Comparison of ENCODE assay signal across 19 cellular contexts in the genomic region with DNA sequence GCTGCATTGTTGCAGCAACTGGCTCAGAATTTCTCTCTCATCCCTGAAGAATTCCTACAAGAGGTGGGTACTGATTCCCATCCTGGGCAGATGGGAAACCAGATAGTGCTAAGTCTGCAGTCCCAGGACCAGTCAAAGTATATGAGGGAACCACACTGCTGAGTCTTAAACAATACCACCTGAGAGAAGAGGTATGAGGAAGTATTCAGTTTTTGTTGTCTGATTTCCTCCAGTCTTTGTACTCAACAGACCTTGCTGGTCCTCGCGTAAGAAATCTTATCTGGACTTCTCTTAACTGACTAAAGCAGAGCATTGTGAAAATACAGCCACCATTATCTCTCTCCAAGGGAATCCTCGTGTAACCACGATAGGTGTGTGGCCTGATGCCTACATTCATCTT. TPM values are rescaled to one million over a fixed set of nuclear protein-coding genes. Genes with fewer than 3 reads are reported as not detected.
DNase-seq lines count a peak whose midpoint lies in the region; ATAC-seq and TF ChIP-seq lines count a peak whose summit lies in the region.
"Had no signal": no experiment of that assay in that cellular context is flagged by ENCODE, and none has a peak within 500 bp of the region (broad histone marks: within the 10 kb centered on the region; RNA-seq: fewer than 3 reads in every experiment).

No MANE protein-coding gene starts in this region.

- DNase-seq in HT-29 (ENCODE audit: low spot score) (peak; percentile 14), mucosa of descending colon (no peak), T-helper 9 cell (no peak), uterus (no peak)
- DNase-seq: CD8-positive, alpha-beta T cell; DMS 273 treated with DMSO at 0.1 percent for 48 hours; DMS53; DND-41; EL; GM23248; HCEC 1CT had no signal

- H3K4me3 ChIP-seq in mucosa of descending colon (no peak overlapping the region), uterus (no peak overlapping the region)
- H3K4me3 ChIP-seq: A549; BLaER1 treated with 17β-estradiol and CSF1 and Interleukin-3, amounts not matched to agents 10 nM and 100 nM; GM12878; GM23248 had no signal

- no peaks in the 10 kb centered on the region for H3K36me3 ChIP-seq in mucosa of descending colon (ENCODE audit: low read depth)
- no peaks in the 10 kb centered on the region for H3K36me3 ChIP-seq in uterus
- H3K36me3 ChIP-seq: BLaER1 treated with 17β-estradiol and CSF1 and Interleukin-3, amounts not matched to agents 10 nM and 100 nM had no signal

- peaks cover 17% of the 10 kb centered on the region for H3K4me1 Mint-ChIP-seq in stimulated activated memory B cell treated with anti-CD40 and anti-IgM and Interleukin-4, amounts not matched to agents 10 μg/mL and 1 μg/mL and 100 μg/mL, for 72 hours

- H3K27me3 ChIP-seq in uterus, result no peaks in the 10 kb centered on the region
- H3K27me3 ChIP-seq: BLaER1 treated with 17β-estradiol and CSF1 and Interleukin-3, amounts not matched to agents 10 nM and 100 nM had no signal

- no peak overlapping the region for H3K27ac Mint-ChIP-seq in stimulated activated memory B cell treated with anti-CD40 and anti-IgM and Interleukin-4, amounts not matched to agents 10 μg/mL and 1 μg/mL and 100 μg/mL, for 72 hours
- H3K27ac Mint-ChIP-seq: CD8-positive, alpha-beta T cell had no signal

- H3K9me3 ChIP-seq in mucosa of descending colon (no peaks in the 10 kb centered on the region), uterus (no peaks in the 10 kb centered on the region)
- H3K9me3 ChIP-seq: A549; BLaER1 treated with 17β-estradiol and CSF1 and Interleukin-3, amounts not matched to agents 10 nM and 100 nM had no signal

- H3K27ac ChIP-seq in uterus, result no peak overlapping the region
- H3K27ac ChIP-seq: A549; BLaER1 treated with 17β-estradiol and CSF1 and Interleukin-3, amounts not matched to agents 10 nM and 100 nM; GM23248; KMS-11 had no signal

- intact Hi-C loops in mucosa of descending colon (cut with DNase I, micrococcal nuclease) (no loop called here), uterus (cut with DNase I; ENCODE audit: low total_unique reads) (no loop called here)

- H3K9me3 Mint-ChIP-seq in stimulated activated memory B cell treated with anti-CD40 and anti-IgM and Interleukin-4, amounts not matched to agents 10 μg/mL and 1 μg/mL and 100 μg/mL, for 72 hours, result no peaks in the 10 kb centered on the region
- H3K9me3 Mint-ChIP-seq: CD8-positive, alpha-beta T cell had no signal

- TF ChIP-seq POLR2A in uterus (IDR thresholded peaks at IDR 0.05), result no peak

- no peaks in the 10 kb centered on the region for H3K27me3 Mint-ChIP-seq in stimulated activated memory B cell treated with anti-CD40 and anti-IgM and Interleukin-4, amounts not matched to agents 10 μg/mL and 1 μg/mL and 100 μg/mL, for 72 hours

- H3K4me3 Mint-ChIP-seq in stimulated activated memory B cell treated with anti-CD40 and anti-IgM and Interleukin-4, amounts not matched to agents 10 μg/mL and 1 μg/mL and 100 μg/mL, for 72 hours, result no peak overlapping the region
- H3K4me3 Mint-ChIP-seq: CD8-positive, alpha-beta T cell had no signal

- no peak for TF ChIP-seq CTCF in mucosa of descending colon (IDR thresholded peaks at IDR 0.05)
- TF ChIP-seq CTCF in uterus (IDR thresholded peaks at IDR 0.05), result no peak

- H3K4me1 ChIP-seq in mucosa of descending colon (ENCODE audit: low read depth) (no peaks in the 10 kb centered on the region), uterus (no peaks in the 10 kb centered on the region)
- H3K4me1 ChIP-seq: A549 had no signal

- no peaks in the 10 kb centered on the region for H3K36me3 Mint-ChIP-seq in stimulated activated memory B cell treated with anti-CD40 and anti-IgM and Interleukin-4, amounts not matched to agents 10 μg/mL and 1 μg/mL and 100 μg/mL, for 72 hours
- H3K36me3 Mint-ChIP-seq: CD8-positive, alpha-beta T cell had no signal

- peak; percentile 23 for ATAC-seq in mucosa of descending colon
- peak; percentile 60 for ATAC-seq in stimulated activated memory B cell treated with anti-CD40 and anti-IgM and Interleukin-4, amounts not matched to agents 10 μg/mL and 1 μg/mL and 100 μg/mL, for 72 hours
- ATAC-seq in GM18870 (IDR thresholded peaks at IDR 0.05; ENCODE audit: unreplicated experiment), result no peak
- no peak for ATAC-seq in HG03045 (IDR thresholded peaks at IDR 0.05; ENCODE audit: unreplicated experiment)
- ATAC-seq: A549; CD8-positive, alpha-beta T cell; GM12878 had no signal

RNA-seq across cellular contexts. Expression of gene EDDM3A, which starts 3.6 kb away (rescaled TPM):
- not detected in 2 replicates for total RNA-seq in HT-29 (2014; rRNA removed; shearing (Covaris generic))
- total RNA-seq in mucosa of descending colon (not detected), uterus (not detected)
- total RNA-seq: CD8-positive, alpha-beta T cell; G401; GM12878; GM23248 had no signal

RNA-seq across cellular contexts. Expression of gene EDDM3B, which starts 26.1 kb away (rescaled TPM):
- total RNA-seq in HT-29 (2014; rRNA removed; shearing (Covaris generic)), result not detected in 2 replicates
- total RNA-seq in mucosa of descending colon (not detected), uterus (not detected)
- total RNA-seq: CD8-positive, alpha-beta T cell; G401; GM12878; GM23248 had no signal

RNA-seq across cellular contexts. Expression of gene RNASE6, which starts 38.9 kb away (rescaled TPM):
- not detected in 2 replicates for total RNA-seq in HT-29 (2014; rRNA removed; shearing (Covaris generic))
- total RNA-seq in mucosa of descending colon (10 to 100 TPM in 1 of 3 donors, 1 to 10 TPM in 2; 3.3 to 13.7 (median 9.1) TPM), uterus (1 to 10 TPM in 3 of 4 donors, under 1 TPM in 1; 0.77 to 4.2 (median 3.7) TPM)
- total RNA-seq: G401, GM23248 had no signal

RNA-seq across cellular contexts. Expression of gene ANG, which starts 53.6 kb away (rescaled TPM):
- total RNA-seq in HT-29 (2014; rRNA removed; shearing (Covaris generic)), result 0.57 and 4.0 TPM in 2 replicates
- total RNA-seq in mucosa of descending colon (10 to 100 TPM; 25.0 to 50.1 (median 41.0) TPM), uterus (10 to 100 TPM in 3 of 4 donors, 1 to 10 TPM in 1; 4.2 to 20.8 (median 12.2) TPM)

RNA-seq across cellular contexts. Expression of gene RNASE4, which starts 57.8 kb away (rescaled TPM):
- 6.6 and 8.7 TPM in 2 replicates for total RNA-seq in HT-29 (2014; rRNA removed; shearing (Covaris generic))
- total RNA-seq in mucosa of descending colon (10 to 100 TPM; 35.9 to 37.4 (median 36.4) TPM), uterus (100 to 1,000 TPM in 1 of 4 donors, 10 to 100 TPM in 3; 26.3 to 159 (median 76.3) TPM)

Comparison
In these comparisons a context has a peak if more than half of its experiments do, and no peak if none do; other contexts are left out.
1. ATAC-seq: peak in mucosa of descending colon (single experiment) and stimulated activated memory B cell treated with anti-CD40 and anti-IgM and Interleukin-4, amounts not matched to agents 10 μg/mL and 1 μg/mL and 100 μg/mL, for 72 hours (single experiment); none in GM18870 (single experiment) and HG03045 (single experiment).